8 cellular contexts compared by ENCODE assay signal in genomic region chr2:47606172-47606571, GRCh38.
"Had no signal": no experiment of that assay in that cellular context is flagged by ENCODE, and none has a peak within 500 bp of the region (broad histone marks: within the 10 kb centered on the region; RNA-seq: fewer than 3 reads in every experiment).

No MANE protein-coding gene starts in this region.

- H3K4me3 ChIP-seq: GM12878 had no signal

- DNase-seq: GDM1, GF-D8 had no signal

- ATAC-seq: GM12878 had no signal

- FAIRE-seq: G401.6, GM12878, GM12891, GM12892, GM18507, GM19239 had no signal
